ENCODE assay signal across 23 cellular contexts in the genomic region with DNA sequence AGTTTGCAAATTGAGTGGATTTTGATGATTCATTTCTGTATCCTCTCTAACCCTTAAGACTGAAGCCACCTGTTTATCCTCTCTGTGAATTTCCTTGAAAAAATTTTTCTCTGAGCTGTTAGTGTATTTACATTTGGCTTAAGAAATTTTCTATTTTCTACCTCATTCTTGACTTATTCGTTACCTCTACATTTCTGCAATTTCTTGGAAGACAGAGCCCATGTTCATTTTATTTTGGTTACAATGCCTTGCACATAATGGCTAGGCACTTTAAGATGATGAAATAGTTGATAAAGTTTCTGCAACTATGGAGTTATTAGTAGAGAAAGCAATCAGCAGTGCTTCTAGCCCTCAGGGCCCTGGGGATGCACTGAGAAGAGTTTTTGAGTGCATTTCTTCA.
DNase-seq lines count a peak whose midpoint lies in the region; ATAC-seq, FAIRE-seq and TF ChIP-seq lines count a peak whose summit lies in the region.
"Had no signal": no experiment of that assay in that cellular context is flagged by ENCODE, and none has a peak within 500 bp of the region (broad histone marks: within the 10 kb centered on the region; RNA-seq: fewer than 3 reads in every experiment).

No MANE protein-coding gene starts in this region.

- H3K9me1 ChIP-seq in K562 (ENCODE audit: control insufficient read depth, insufficient read depth, low read length) = no peaks in the 10 kb centered on the region

- H3K9ac ChIP-seq in K562 (ENCODE audit: insufficient read depth in 1 of 2, low read depth in 2 of 2, low read length in 2 of 2) (no peak overlapping the region), HepG2 (ENCODE audit: insufficient read depth, low read depth, low read length) (no peak overlapping the region)
- H3K9ac ChIP-seq: SK-N-SH had no signal

- no peaks in the 10 kb centered on the region for H3K79me2 ChIP-seq in K562 (ENCODE audit: control insufficient read depth, insufficient read depth, low read length)
- no peaks in the 10 kb centered on the region for H3K79me2 ChIP-seq in HepG2 (ENCODE audit: insufficient read depth, low read length)

- no peak for FAIRE-seq in K562 (lab: Jason Lieb, UNC)
- no peak for FAIRE-seq in HepG2 (lab: Jason Lieb, UNC)

- TF ChIP-seq POLR2A in K562 (conservative IDR thresholded peaks at IDR 0.05) (no peak), right lobe of liver (IDR thresholded peaks at IDR 0.05) (no peak), HepG2 (IDR thresholded peaks at IDR 0.05; ENCODE audit: insufficient read depth in 1 of 2, low read depth in 2 of 2, low read length in 2 of 2) (no peak)

- 13% methylated on average over 1 of the region's 1 CpG for WGBS in K562 (ENCODE audit: insufficient coverage, low coverage, missing lambda C conversion rate)
- 56% methylated on average over 1 of the region's 1 CpG for WGBS in right lobe of liver (ENCODE audit: insufficient coverage, low coverage, low lambda C conversion rate, missing lambda C conversion rate)
- WGBS in HepG2 (ENCODE audit: low lambda C conversion rate) = 6% methylated on average over 1 of the region's 1 CpG

- H3K4me3 Mint-ChIP-seq in stimulated activated naive CD8-positive, alpha-beta T cell treated with anti-CD3 and anti-CD28 coated beads, Interleukin-15, amount 100 ng/mL, for 72 hours = no peak overlapping the region
- H3K4me3 Mint-ChIP-seq: B cell, CD14-positive monocyte, HFFc6 had no signal

- POLR2A ChIA-PET in K562 (lab: Yijun Ruan, JAX) = no interaction called here
- POLR2A ChIA-PET in HepG2 (lab: Yijun Ruan, JAX) = no interaction called here

- H3K4me2 ChIP-seq in K562 (ENCODE audit: insufficient read depth, low read length) = no peak overlapping the region
- no peak overlapping the region for H3K4me2 ChIP-seq in HepG2 (ENCODE audit: low read depth, low read length)
- H3K4me2 ChIP-seq: SK-N-SH had no signal

- H3K4me3 ChIP-seq in K562 (no peak overlapping the region), right lobe of liver (no peak overlapping the region), HepG2 (replicated peaks in 1 of 3; ENCODE audit: insufficient read depth in 1 of 3, low read depth in 2 of 3, low read length in 3 of 3) (no peak overlapping the region)

- H2AFZ ChIP-seq in K562 (ENCODE audit: low read depth, low read length) (no peak overlapping the region), HepG2 (ENCODE audit: low read length) (no peak overlapping the region)

- no peak for TF ChIP-seq RAD21 in K562 (CRISPR knock-in tag; conservative IDR thresholded peaks at IDR 0.05 in 1 of 2, IDR thresholded peaks at IDR 0.05 in 1 of 2)
- no peak for TF ChIP-seq RAD21 in HepG2 (CRISPR knock-in tag; IDR thresholded peaks at IDR 0.05)

- intact Hi-C loops in K562 (cut with micrococcal nuclease) = no loop called here
- intact Hi-C loops in right lobe of liver (cut with DNase I) = no loop called here
- intact Hi-C loops in HepG2 (cut with micrococcal nuclease; ENCODE audit: unreplicated experiment) = no loop called here

- TF ChIP-seq CTCF in K562 (IDR thresholded peaks at IDR 0.05 in 2 of 3, conservative IDR thresholded peaks at IDR 0.05 in 1 of 3; ENCODE audit: insufficient read depth in 2 of 3, low read depth in 1 of 3, low read length in 3 of 3) = no peak
- no peak for TF ChIP-seq CTCF in right lobe of liver (IDR thresholded peaks at IDR 0.05)
- no peak for TF ChIP-seq CTCF in HepG2 (CRISPR knock-in tag; IDR thresholded peaks at IDR 0.05)

- no peak for ATAC-seq in stimulated activated naive CD8-positive, alpha-beta T cell treated with anti-CD3 and anti-CD28 coated beads, Interleukin-15, amount 100 ng/mL, for 72 hours
- no peak for ATAC-seq in stimulated activated naive CD8-positive, alpha-beta T cell treated with anti-CD3 and anti-CD28 coated beads, Interleukin-15, Interleukin-2, amounts not matched to agents 100 U/mL and 50 U/mL, for 24 hours
- ATAC-seq in K562 (no peak), right lobe of liver (no peak), HG03196 (IDR thresholded peaks at IDR 0.05; ENCODE audit: unreplicated experiment) (no peak), HepG2 (no peak)
- ATAC-seq: PC-3 had no signal

- H3K9me3 ChIP-seq in K562 (replicated peaks; ENCODE audit: control insufficient read depth, insufficient read depth, low read depth, low read length) = no peaks in the 10 kb centered on the region
- no peaks in the 10 kb centered on the region for H3K9me3 ChIP-seq in right lobe of liver
- H3K9me3 ChIP-seq in HepG2 (ENCODE audit: low read length) = no peaks in the 10 kb centered on the region
- H3K9me3 ChIP-seq: SK-N-SH had no signal

- H3K27me3 ChIP-seq in K562 (ENCODE audit: control insufficient read depth in 2 of 2, insufficient read depth in 2 of 2, low read length in 2 of 2) = no peaks in the 10 kb centered on the region
- H3K27me3 ChIP-seq in right lobe of liver = no peaks in the 10 kb centered on the region
- no peaks in the 10 kb centered on the region for H3K27me3 ChIP-seq in HepG2 (ENCODE audit: control insufficient read depth in 1 of 2, insufficient read depth in 2 of 2, low read length in 2 of 2)

- H3K36me3 ChIP-seq in K562 (ENCODE audit: control insufficient read depth, insufficient read depth, low read length) (no peaks in the 10 kb centered on the region), right lobe of liver (no peaks in the 10 kb centered on the region), HepG2 (replicated peaks in 1 of 2; ENCODE audit: control insufficient read depth in 1 of 2, insufficient read depth in 2 of 2, low read length in 2 of 2) (no peaks in the 10 kb centered on the region)

- H3K27ac ChIP-seq in K562 (ENCODE audit: extremely low read depth, low read depth, low read length) (no peak overlapping the region), right lobe of liver (no peak overlapping the region), HepG2 (ENCODE audit: extremely low read length, insufficient read depth, low read length) (no peak overlapping the region)

- BruUV-seq in K562 (replicated peaks; lab: Mats Ljungman, UMichigan) (no TSS peak), HepG2 (replicated peaks; lab: Mats Ljungman, UMichigan) (no TSS peak)

- in situ Hi-C loops in K562 (cut with MboI) (no loop called here), HepG2 (cut with HindIII; ENCODE audit: extremely low pct_ligation_motif_present, low pct_unique_long_range_greater_than_20kb) (no loop called here)

- H4K20me1 ChIP-seq in K562 (replicated peaks; ENCODE audit: control insufficient read depth, insufficient read depth, low read length) (no peaks in the 10 kb centered on the region), HepG2 (ENCODE audit: insufficient read depth, low read length) (no peaks in the 10 kb centered on the region)

- H3K4me1 ChIP-seq in K562 (replicated peaks in 1 of 2; ENCODE audit: control insufficient read depth in 2 of 2, insufficient read depth in 2 of 2, low read length in 2 of 2) (no peaks in the 10 kb centered on the region), right lobe of liver (no peaks in the 10 kb centered on the region), HepG2 (ENCODE audit: insufficient read depth, low read length) (no peaks in the 10 kb centered on the region)

- no peak for DNase-seq in stimulated activated naive CD8-positive, alpha-beta T cell treated with anti-CD3 and anti-CD28 coated beads, Interleukin-15, amount 100 ng/mL, for 72 hours
- no peak for DNase-seq in stimulated activated naive CD8-positive, alpha-beta T cell treated with anti-CD3 and anti-CD28 coated beads, Interleukin-15, Interleukin-2, amounts not matched to agents 100 U/mL and 50 U/mL, for 24 hours
- DNase-seq in NCI-H460 (ENCODE audit: extremely low read depth, low read depth) (peak; percentile 6), K562 (ENCODE audit: extremely low read depth in 1 of 4, low spot score in 3 of 4) (no peak), right lobe of liver (no peak), HepG2 (ENCODE audit: low spot score) (no peak)
- no peak for DNase-seq in activated naive CD4-positive, alpha-beta T cell (lab: John Stamatoyannopoulos, UW)
- DNase-seq: DMS79, GOT3, HFFc6, KBM-7, NCI-H1092 treated with DMSO at 0.1 percent for 48 hours, NCI-H1436 treated with DMSO at 0.1 percent for 48 hours, NCI-H1930, NCI-H524, NCI-H774, PC-3, RPMI8226, SHP77, SK-N-SH had no signal

- H3K27me3 Mint-ChIP-seq in stimulated activated naive CD8-positive, alpha-beta T cell treated with anti-CD3 and anti-CD28 coated beads, Interleukin-15, amount 100 ng/mL, for 72 hours = peaks cover 10% of the 10 kb centered on the region

- H3K27ac Mint-ChIP-seq in stimulated activated naive CD8-positive, alpha-beta T cell treated with anti-CD3 and anti-CD28 coated beads, Interleukin-15, amount 100 ng/mL, for 72 hours = peak overlapping the region; percentile 29 to 76
- H3K27ac Mint-ChIP-seq: B cell, CD14-positive monocyte, HFFc6 had no signal

- H3K4me1 Mint-ChIP-seq in stimulated activated naive CD8-positive, alpha-beta T cell treated with anti-CD3 and anti-CD28 coated beads, Interleukin-15, amount 100 ng/mL, for 72 hours = peaks cover 12% of the 10 kb centered on the region
- H3K4me1 Mint-ChIP-seq: B cell had no signal

- H3K9me3 Mint-ChIP-seq in stimulated activated naive CD8-positive, alpha-beta T cell treated with anti-CD3 and anti-CD28 coated beads, Interleukin-15, amount 100 ng/mL, for 72 hours = peaks cover 0 to 5% of the 10 kb centered on the region in 2 donors
- H3K9me3 Mint-ChIP-seq: CD14-positive monocyte, HFFc6 had no signal

- CTCF ChIA-PET in K562 (lab: Yijun Ruan, JAX; ENCODE audit: low intra/inter-chr PET ratio) = no interaction called here
- CTCF ChIA-PET in HepG2 (lab: Yijun Ruan, JAX; ENCODE audit: low intra/inter-chr PET ratio, low total read pairs) = no interaction called here

- TF ChIP-seq EP300 in K562 (IDR thresholded peaks at IDR 0.05; ENCODE audit: low read length) (no peak), HepG2 (IDR thresholded peaks at IDR 0.05; ENCODE audit: low read depth in 2 of 2, low read length in 2 of 2) (no peak), HepG2 (CRISPR knock-in tag; IDR thresholded peaks at IDR 0.05; ENCODE audit: borderline replicate concordance) (no peak)

TF ChIP-seq in K562, 482 proteins besides CTCF, POLR2A, EP300 and RAD21 (continues in another document):
- TF ChIP-seq CEBPG (CRISPR knock-in tag; IDR thresholded peaks at IDR 0.05) = no peak
- peak; percentile 74 to 87 for TF ChIP-seq CEBPG (tag; conservative IDR thresholded peaks at IDR 0.05 in 1 of 2, IDR thresholded peaks at IDR 0.05 in 1 of 2)
- no peak for TF ChIP-seq RBM14 (IDR thresholded peaks at IDR 0.05; ENCODE audit: borderline replicate concordance, insufficient read depth, low read depth, low read length)
- no peak for TF ChIP-seq PPARD (CRISPR knock-in tag; IDR thresholded peaks at IDR 0.05)

TF ChIP-seq in HepG2, 621 proteins besides CTCF, POLR2A, EP300 and RAD21:
- TF ChIP-seq KDM6A (CRISPR knock-in tag; IDR thresholded peaks at IDR 0.05; ENCODE audit: low read depth) = no peak
- no peak for TF ChIP-seq ZBTB8A (CRISPR knock-in tag; IDR thresholded peaks at IDR 0.05; ENCODE audit: borderline replicate concordance, low read depth)
- no peak for TF ChIP-seq NFRKB (IDR thresholded peaks at IDR 0.05)
